In genomic region chr18:55405655-55406373, GRCh38 we compare ENCODE assay signal across 9 cellular contexts.
A peak's percentile ranks its signal among the peaks of the same experiment; 100 is the strongest.
DNase-seq lines count a peak whose midpoint lies in the region; ATAC-seq, FAIRE-seq and TF ChIP-seq lines count a peak whose summit lies in the region.
"Had no signal": no experiment of that assay in that cellular context is flagged by ENCODE, and none has a peak within 500 bp of the region (broad histone marks: within the 10 kb centered on the region; RNA-seq: fewer than 3 reads in every experiment).

No MANE protein-coding gene starts in this region.

- H3K9ac ChIP-seq in HepG2 (ENCODE audit: insufficient read depth, low read depth, low read length): no peak overlapping the region
- H3K9ac ChIP-seq in OCI-LY3 (ENCODE audit: low read length): peak overlapping the region; percentile 51
- H3K9ac ChIP-seq in duodenal mucosa (ENCODE audit: low read depth in 1 of 2, low read length in 2 of 2): no peak overlapping the region

- no peaks in the 10 kb centered on the region for H4K20me1 ChIP-seq in HepG2 (ENCODE audit: insufficient read depth, low read length)
- H4K20me1 ChIP-seq in OCI-LY3 (ENCODE audit: insufficient read depth, low read length): peaks cover 100% of the 10 kb centered on the region

- in situ Hi-C loops in HepG2 (cut with HindIII; ENCODE audit: extremely low pct_ligation_motif_present, low pct_unique_long_range_greater_than_20kb): no loop called here

- peaks cover 67% of the 10 kb centered on the region for H3K4me1 Mint-ChIP-seq in mesothelial cell of epicardium
- H3K4me1 Mint-ChIP-seq in activated naive CD4-positive, alpha-beta T cell treated with anti-CD3 and anti-CD28 coated beads, Interleukin-2, amount 10 ng/mL, durations not matched to agents 7 days and 5 days: no peaks in the 10 kb centered on the region

- TF ChIP-seq EP300 in HepG2 (IDR thresholded peaks at IDR 0.05; ENCODE audit: low read depth in 2 of 2, low read length in 2 of 2) (no peak), HepG2 (CRISPR knock-in tag; IDR thresholded peaks at IDR 0.05; ENCODE audit: borderline replicate concordance) (no peak)

- no peak overlapping the region for H2AFZ ChIP-seq in HepG2 (ENCODE audit: low read length)
- no peak overlapping the region for H2AFZ ChIP-seq in OCI-LY3 (ENCODE audit: low read depth, low read length)

- no peak for FAIRE-seq in HepG2 (lab: Jason Lieb, UNC)

- no peaks in the 10 kb centered on the region for H3K27me3 Mint-ChIP-seq in mesothelial cell of epicardium (ENCODE audit: low read depth)
- no peaks in the 10 kb centered on the region for H3K27me3 Mint-ChIP-seq in activated naive CD4-positive, alpha-beta T cell treated with anti-CD3 and anti-CD28 coated beads, Interleukin-2, amount 10 ng/mL, durations not matched to agents 7 days and 5 days

- H3K4me1 ChIP-seq in right lobe of liver: no peaks in the 10 kb centered on the region
- no peaks in the 10 kb centered on the region for H3K4me1 ChIP-seq in HepG2 (ENCODE audit: insufficient read depth, low read length)
- peaks cover 99% of the 10 kb centered on the region for H3K4me1 ChIP-seq in OCI-LY3 (ENCODE audit: low read length)
- H3K4me1 ChIP-seq in duodenal mucosa (ENCODE audit: control insufficient read depth in 1 of 2, insufficient read depth in 2 of 2, low read length in 2 of 2): no peaks in the 10 kb centered on the region

- BruUV-seq in HepG2 (replicated peaks; lab: Mats Ljungman, UMichigan): no TSS peak

- peak overlapping the region; percentile 89 for H3K27ac Mint-ChIP-seq in mesothelial cell of epicardium
- no peak overlapping the region for H3K27ac Mint-ChIP-seq in activated naive CD4-positive, alpha-beta T cell treated with anti-CD3 and anti-CD28 coated beads, Interleukin-2, amount 10 ng/mL, durations not matched to agents 7 days and 5 days
- H3K27ac Mint-ChIP-seq: CD4-positive, CD25-positive, alpha-beta regulatory T cell had no signal

- H3K27me3 ChIP-seq in right lobe of liver (no peaks in the 10 kb centered on the region), HepG2 (ENCODE audit: control insufficient read depth in 1 of 2, insufficient read depth in 2 of 2, low read length in 2 of 2) (no peaks in the 10 kb centered on the region), OCI-LY3 (ENCODE audit: low read depth, low read length) (no peaks in the 10 kb centered on the region), duodenal mucosa (ENCODE audit: control insufficient read depth in 1 of 2, insufficient read depth in 2 of 2, low read length in 2 of 2) (no peaks in the 10 kb centered on the region)

- H3K4me3 Mint-ChIP-seq in mesothelial cell of epicardium: peak overlapping the region; percentile 22
- H3K4me3 Mint-ChIP-seq in activated naive CD4-positive, alpha-beta T cell treated with anti-CD3 and anti-CD28 coated beads, Interleukin-2, amount 10 ng/mL, durations not matched to agents 7 days and 5 days: no peak overlapping the region
- H3K4me3 Mint-ChIP-seq: CD4-positive, CD25-positive, alpha-beta regulatory T cell had no signal

- peak in 3 of 4 donors; percentile 28 to 58 (median 57) for ATAC-seq in right lobe of liver
- ATAC-seq in HepG2: no peak
- no peak for ATAC-seq in GM21367 (IDR thresholded peaks at IDR 0.05; ENCODE audit: unreplicated experiment)
- ATAC-seq in HG03521 (IDR thresholded peaks at IDR 0.05; ENCODE audit: unreplicated experiment): no peak

- no peaks in the 10 kb centered on the region for H3K9me3 ChIP-seq in right lobe of liver
- H3K9me3 ChIP-seq in HepG2 (ENCODE audit: low read length): no peaks in the 10 kb centered on the region
- H3K9me3 ChIP-seq in OCI-LY3 (ENCODE audit: insufficient read depth, low read length): no peaks in the 10 kb centered on the region
- H3K9me3 ChIP-seq in duodenal mucosa (ENCODE audit: control insufficient read depth in 1 of 2, low read length in 2 of 2): no peaks in the 10 kb centered on the region

- no peak overlapping the region for H3K4me2 ChIP-seq in HepG2 (ENCODE audit: low read depth, low read length)
- peak overlapping the region; percentile 76 for H3K4me2 ChIP-seq in OCI-LY3 (ENCODE audit: low read length)

- H3K36me3 ChIP-seq in right lobe of liver (no peaks in the 10 kb centered on the region), HepG2 (replicated peaks in 1 of 2; ENCODE audit: control insufficient read depth in 1 of 2, insufficient read depth in 2 of 2, low read length in 2 of 2) (no peaks in the 10 kb centered on the region), OCI-LY3 (replicated peaks; ENCODE audit: low read depth, low read length) (peaks cover 43% of the 10 kb centered on the region), duodenal mucosa (ENCODE audit: control insufficient read depth in 1 of 2, insufficient read depth in 2 of 2, low read length in 2 of 2) (no peaks in the 10 kb centered on the region)

- CTCF ChIA-PET in HepG2 (lab: Yijun Ruan, JAX; ENCODE audit: low intra/inter-chr PET ratio, low total read pairs): no interaction called here
- CTCF ChIA-PET in activated naive CD4-positive, alpha-beta T cell treated with anti-CD3 and anti-CD28 coated beads, Interleukin-2, amount 10 ng/mL, durations not matched to agents 7 days and 5 days (lab: Charles Lee): no interaction called here

- 38% methylated on average over 6 of the region's 6 CpGs for WGBS in right lobe of liver (ENCODE audit: insufficient coverage, low coverage, low lambda C conversion rate, missing lambda C conversion rate)
- 1% methylated on average over 6 of the region's 6 CpGs for WGBS in HepG2 (ENCODE audit: low lambda C conversion rate)

- no peaks in the 10 kb centered on the region for H3K36me3 Mint-ChIP-seq in mesothelial cell of epicardium
- no peaks in the 10 kb centered on the region for H3K36me3 Mint-ChIP-seq in activated naive CD4-positive, alpha-beta T cell treated with anti-CD3 and anti-CD28 coated beads, Interleukin-2, amount 10 ng/mL, durations not matched to agents 7 days and 5 days
- H3K36me3 Mint-ChIP-seq: CD4-positive, CD25-positive, alpha-beta regulatory T cell had no signal

- H3K4me3 ChIP-seq in right lobe of liver (no peak overlapping the region), HepG2 (replicated peaks in 1 of 3; ENCODE audit: insufficient read depth in 1 of 3, low read depth in 2 of 3, low read length in 3 of 3) (no peak overlapping the region), OCI-LY3 (ENCODE audit: low read length) (peak overlapping the region; percentile 56), duodenal mucosa (ENCODE audit: low read depth in 1 of 2, low read length in 2 of 2) (no peak overlapping the region)

- no peaks in the 10 kb centered on the region for H3K9me3 Mint-ChIP-seq in mesothelial cell of epicardium
- no peaks in the 10 kb centered on the region for H3K9me3 Mint-ChIP-seq in activated naive CD4-positive, alpha-beta T cell treated with anti-CD3 and anti-CD28 coated beads, Interleukin-2, amount 10 ng/mL, durations not matched to agents 7 days and 5 days

- intact Hi-C loops in right lobe of liver (cut with DNase I): no loop called here
- intact Hi-C loops in HepG2 (cut with micrococcal nuclease; ENCODE audit: unreplicated experiment): no loop called here

- H3K79me2 ChIP-seq in HepG2 (ENCODE audit: insufficient read depth, low read length) (no peaks in the 10 kb centered on the region), OCI-LY3 (ENCODE audit: low read length) (peaks cover 100% of the 10 kb centered on the region)

- peak in 2 of 3 donors; percentile 64 for DNase-seq in right lobe of liver
- DNase-seq in HepG2 (ENCODE audit: low spot score): no peak
- peak; percentile 67 to 81 for DNase-seq in mesothelial cell of epicardium (ENCODE audit: low spot score in 2 of 2, unreplicated experiment in 2 of 2)
- no peak for DNase-seq in activated naive CD4-positive, alpha-beta T cell treated with anti-CD3 and anti-CD28 coated beads, Interleukin-2, amount 10 ng/mL, durations not matched to agents 7 days and 5 days
- DNase-seq: CD4-positive, CD25-positive, alpha-beta regulatory T cell had no signal

- no peak overlapping the region for H3K27ac ChIP-seq in right lobe of liver
- H3K27ac ChIP-seq in HepG2 (ENCODE audit: extremely low read length, insufficient read depth, low read length): no peak overlapping the region
- peak overlapping the region; percentile 59 for H3K27ac ChIP-seq in OCI-LY3 (ENCODE audit: low read length)
- peak overlapping the region; percentile 11 for H3K27ac ChIP-seq in duodenal mucosa (ENCODE audit: low read depth, low read length)

- TF ChIP-seq CTCF in right lobe of liver (IDR thresholded peaks at IDR 0.05): no peak
- no peak for TF ChIP-seq CTCF in HepG2 (CRISPR knock-in tag; IDR thresholded peaks at IDR 0.05)
- no peak for TF ChIP-seq CTCF in OCI-LY3 (IDR thresholded peaks at IDR 0.05; ENCODE audit: low read depth, low read length)
- no peak for TF ChIP-seq CTCF in mesothelial cell of epicardium (IDR thresholded peaks at IDR 0.05; ENCODE audit: unreplicated experiment)

- no peak for TF ChIP-seq RAD21 in HepG2 (CRISPR knock-in tag; IDR thresholded peaks at IDR 0.05)

- TF ChIP-seq POLR2A in right lobe of liver (IDR thresholded peaks at IDR 0.05) (no peak), HepG2 (IDR thresholded peaks at IDR 0.05; ENCODE audit: insufficient read depth in 1 of 2, low read depth in 2 of 2, low read length in 2 of 2) (no peak)

- POLR2A ChIA-PET in HepG2 (lab: Yijun Ruan, JAX): no interaction called here

TF ChIP-seq in HepG2, 621 proteins besides CTCF, POLR2A, EP300 and RAD21 (continues in another document):
- no peak for TF ChIP-seq CCAR2 (optimal IDR thresholded peaks at IDR 0.05; ENCODE audit: low read depth, low read length)

Comparison
In these comparisons a context has a peak if more than half of its experiments do, and no peak if none do; other contexts are left out.
1. ATAC-seq: peak in right lobe of liver (3 of 4); none in HepG2 (single experiment), GM21367 (single experiment) and HG03521 (single experiment).
2. DNase-seq: peak in right lobe of liver (2 of 3) and mesothelial cell of epicardium (2 of 2); none in HepG2 (single experiment) and activated naive CD4-positive, alpha-beta T cell treated with anti-CD3 and anti-CD28 coated beads, Interleukin-2, amount 10 ng/mL, durations not matched to agents 7 days and 5 days (single experiment).
3. H3K27ac ChIP-seq: peak in OCI-LY3 (single experiment) and duodenal mucosa (single experiment); none in right lobe of liver (0 of 3) and HepG2 (single experiment).